ENCODE assay signal across 7 cellular contexts in the genomic region with DNA sequence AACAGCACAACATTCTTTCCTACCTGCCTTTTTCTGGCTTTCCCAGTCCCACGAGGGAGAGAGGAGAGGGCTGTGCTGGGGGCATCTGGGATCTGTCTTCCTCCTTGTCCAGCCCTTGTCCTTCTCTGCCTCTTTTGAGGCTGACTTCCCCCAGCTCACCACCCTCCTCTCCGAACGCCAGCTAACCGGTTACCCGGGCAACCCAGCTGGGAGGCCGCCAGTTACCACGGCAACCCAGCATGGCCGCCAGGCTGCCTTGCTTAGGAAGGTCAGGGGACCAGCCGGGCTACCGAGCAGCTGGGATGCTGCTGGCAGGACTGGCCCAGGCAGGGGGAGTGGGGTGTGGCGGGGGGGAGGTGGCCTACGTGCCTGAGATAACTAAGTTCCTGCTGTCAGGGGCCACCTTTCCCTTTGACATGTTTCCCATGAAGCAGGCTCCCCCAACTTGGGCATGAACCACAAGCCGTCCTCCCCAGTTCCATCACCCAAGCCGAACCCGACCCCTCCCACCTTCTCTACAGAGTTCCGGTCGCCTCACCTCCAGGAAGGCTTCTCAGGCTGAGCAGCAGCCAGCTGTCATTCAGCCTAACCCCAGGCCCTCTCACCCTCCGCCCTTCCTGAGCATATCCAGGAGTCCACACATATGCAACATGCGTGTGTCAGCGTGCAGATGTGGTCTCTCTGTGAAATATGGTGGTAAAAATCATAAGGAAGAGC. TPM values are rescaled to one million over a fixed set of nuclear protein-coding genes. Genes with fewer than 3 reads are reported as not detected.
A peak's percentile ranks its signal among the peaks of the same experiment; 100 is the strongest.
DNase-seq lines count a peak whose midpoint lies in the region; ATAC-seq and TF ChIP-seq lines count a peak whose summit lies in the region.

No MANE protein-coding gene starts in this region.

- peak overlapping the region; percentile 14 to 54 for H3K27ac ChIP-seq in right atrium auricular region
- H3K27ac ChIP-seq in rectal smooth muscle tissue (ENCODE audit: low read depth, low read length), result no peak overlapping the region

- H3K27me3 ChIP-seq in right atrium auricular region (no peaks in the 10 kb centered on the region), rectal smooth muscle tissue (ENCODE audit: control insufficient read depth, insufficient read depth, low read length) (peaks cover 3% of the 10 kb centered on the region)

- no peaks in the 10 kb centered on the region for H3K9me3 ChIP-seq in right atrium auricular region

- H3K27ac Mint-ChIP-seq in HFFc6, result peak overlapping the region; percentile 56; the same call in 1 of the 2 replicates

- no peaks in the 10 kb centered on the region for H3K36me3 Mint-ChIP-seq in HFFc6 (ENCODE audit: low read depth)

- peak; percentile 17 for DNase-seq in HFFc6
- DNase-seq in T1000 (lab: John Stamatoyannopoulos, UW), result peak; percentile 7
- DNase-seq in right atrium auricular region (ENCODE audit: low spot score), result peak; percentile 87
- no peak for DNase-seq in activated CD4-positive, CD25-positive, alpha-beta regulatory T cell treated with anti-CD3 and anti-CD28 coated beads, Interleukin-2, amount 50 U/mL, for 72 hours
- DNase-seq in effector CD4-positive, alpha-beta T cell, result no peak

- no peaks in the 10 kb centered on the region for H3K9me3 Mint-ChIP-seq in HFFc6

- H3K4me3 Mint-ChIP-seq in HFFc6, result peak overlapping the region; percentile 36; the same call in 1 of the 2 replicates

- TF ChIP-seq CTCF in HFFc6 (IDR thresholded peaks at IDR 0.05), result no peak
- TF ChIP-seq CTCF in right atrium auricular region (IDR thresholded peaks at IDR 0.05), result no peak

- H3K4me1 Mint-ChIP-seq in HFFc6 (ENCODE audit: low read depth), result peaks cover 13% of the 10 kb centered on the region; the same call in 1 of the 2 replicates

- no peak for ATAC-seq in HG02840 (IDR thresholded peaks at IDR 0.05; ENCODE audit: low FRiP score, unreplicated experiment)

- H3K36me3 ChIP-seq in right atrium auricular region (no peaks in the 10 kb centered on the region), rectal smooth muscle tissue (ENCODE audit: control insufficient read depth, insufficient read depth, low read length) (no peaks in the 10 kb centered on the region)

- no peaks in the 10 kb centered on the region; the same call in 1 of the 2 replicates for H3K27me3 Mint-ChIP-seq in HFFc6 (ENCODE audit: insufficient read depth)

- H3K4me3 ChIP-seq in right atrium auricular region (peak overlapping the region; percentile 0 to 6), rectal smooth muscle tissue (ENCODE audit: low read length) (peak overlapping the region; percentile 22)

- H3K4me1 ChIP-seq in right atrium auricular region (peaks cover 0 to 38% of the 10 kb centered on the region in 2 donors), rectal smooth muscle tissue (ENCODE audit: control insufficient read depth, insufficient read depth, low read length) (no peaks in the 10 kb centered on the region)

- no peak overlapping the region for H3K9ac ChIP-seq in rectal smooth muscle tissue (ENCODE audit: low read length)

RNA-seq across cellular contexts. Expression of gene PLEKHA6, which starts 8.7 kb away (rescaled TPM):
- total RNA-seq in HFFc6 (2021; fragmentation: NEBNext Ultra II Directional; extraction: Animal tissue kit (Norgen Biotek cat#: 25700)), result 1 to 10 TPM; 1.3 to 2.4 (median 1.5) TPM
- 10 to 100 TPM; 18.1 to 25.7 TPM for total RNA-seq in right atrium auricular region

Comparison
In these comparisons a context has a peak if more than half of its experiments do, and no peak if none do; other contexts are left out.
1. DNase-seq: peak in HFFc6 (single experiment), T1000 (single experiment) and right atrium auricular region (single experiment); none in activated CD4-positive, CD25-positive, alpha-beta regulatory T cell treated with anti-CD3 and anti-CD28 coated beads, Interleukin-2, amount 50 U/mL, for 72 hours (single experiment) and effector CD4-positive, alpha-beta T cell (single experiment).
2. RNA of gene PLEKHA6, which starts 8.7 kb away (total RNA-seq): 18.1 to 25.7 TPM in right atrium auricular region; 1.3 to 2.4 TPM in HFFc6; every median in the first group is over 4 times any median in the second.